ENCODE assay signal across 1 cellular context in genomic region chr11:36453678-36454077, GRCh38.
TF ChIP-seq lines count a peak whose summit lies in the region.

No MANE protein-coding gene starts in this region.

TF ChIP-seq in H1, 55 proteins besides CTCF, POLR2A, EP300 and RAD21:
- TF ChIP-seq POU5F1 (IDR thresholded peaks at IDR 0.05; ENCODE audit: low read depth, low read length): no peak
- TF ChIP-seq RBBP5 (IDR thresholded peaks at IDR 0.05; ENCODE audit: borderline replicate concordance, low read depth, low read length): no peak
- TF ChIP-seq CHD1 (IDR thresholded peaks at IDR 0.05; ENCODE audit: low read depth, low read length): no peak
- TF ChIP-seq SIRT6 (IDR thresholded peaks at IDR 0.05; ENCODE audit: low read length): no peak
- no peak for TF ChIP-seq PHF8 (conservative IDR thresholded peaks at IDR 0.05; ENCODE audit: low read depth, low read length)
- no peak for TF ChIP-seq KDM1A (IDR thresholded peaks at IDR 0.05; ENCODE audit: borderline replicate concordance, low read length)
- TF ChIP-seq KDM4A (IDR thresholded peaks at IDR 0.05; ENCODE audit: low read depth, low read length, severe bottlenecking): no peak
- TF ChIP-seq FOSL1 (IDR thresholded peaks at IDR 0.05; ENCODE audit: insufficient read depth, low read depth, low read length): no peak
- TF ChIP-seq NRF1 (IDR thresholded peaks at IDR 0.05; ENCODE audit: low read depth, low read length): no peak
- no peak for TF ChIP-seq SP2 (IDR thresholded peaks at IDR 0.05; ENCODE audit: low read length)
- TF ChIP-seq SUZ12 (IDR thresholded peaks at IDR 0.05; ENCODE audit: low read length): no peak
- TF ChIP-seq RFX5 (IDR thresholded peaks at IDR 0.05; ENCODE audit: borderline replicate concordance, low read depth, low read length): no peak
- TF ChIP-seq, protein P1, sequence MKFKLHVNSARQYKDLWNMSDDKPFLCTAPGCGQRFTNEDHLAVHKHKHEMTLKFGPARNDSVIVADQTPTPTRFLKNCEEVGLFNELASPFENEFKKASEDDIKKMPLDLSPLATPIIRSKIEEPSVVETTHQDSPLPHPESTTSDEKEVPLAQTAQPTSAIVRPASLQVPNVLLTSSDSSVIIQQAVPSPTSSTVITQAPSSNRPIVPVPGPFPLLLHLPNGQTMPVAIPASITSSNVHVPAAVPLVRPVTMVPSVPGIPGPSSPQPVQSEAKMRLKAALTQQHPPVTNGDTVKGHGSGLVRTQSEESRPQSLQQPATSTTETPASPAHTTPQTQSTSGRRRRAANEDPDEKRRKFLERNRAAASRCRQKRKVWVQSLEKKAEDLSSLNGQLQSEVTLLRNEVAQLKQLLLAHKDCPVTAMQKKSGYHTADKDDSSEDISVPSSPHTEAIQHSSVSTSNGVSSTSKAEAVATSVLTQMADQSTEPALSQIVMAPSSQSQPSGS (IDR thresholded peaks at IDR 0.05; ENCODE audit: low read length): no peak
TF ChIP-seq in H1: peak in this region for 0.
